Comparison of ENCODE assay signal across 8 cellular contexts in genomic region chr11:43574949-43575915, GRCh38.
A peak's percentile ranks its signal among the peaks of the same experiment; 100 is the strongest.
DNase-seq lines count a peak whose midpoint lies in the region; ATAC-seq, FAIRE-seq and TF ChIP-seq lines count a peak whose summit lies in the region.

No MANE protein-coding gene starts in this region.

- H3K9ac ChIP-seq in kidney (ENCODE audit: low read length in 2 of 2) = no peak overlapping the region
- H3K9ac ChIP-seq in subcutaneous abdominal adipose tissue (ENCODE audit: low read length in 5 of 5) = no peak overlapping the region

- H3K36me3 ChIP-seq in kidney (ENCODE audit: control insufficient read depth in 1 of 2, insufficient read depth in 2 of 2, low read length in 2 of 2) (no peaks in the 10 kb centered on the region), subcutaneous abdominal adipose tissue (ENCODE audit: control insufficient read depth in 5 of 5, insufficient read depth in 5 of 5, low read length in 5 of 5) (no peaks in the 10 kb centered on the region)

- intact Hi-C loops in kidney (cut with DNase I) = no loop called here

- no peak for TF ChIP-seq CTCF in astrocyte of the spinal cord (IDR thresholded peaks at IDR 0.05; ENCODE audit: low read depth, low read length)
- no peak for TF ChIP-seq CTCF in kidney (IDR thresholded peaks at IDR 0.05; ENCODE audit: borderline replicate concordance, extremely low read depth, insufficient read depth)

- in situ Hi-C loops in astrocyte of the spinal cord (cut with HindIII; ENCODE audit: low sequenced_read_pairs) = no loop called here

- peaks cover 54 to 79% (median 77%) of the 10 kb centered on the region in 5 donors for H3K27me3 ChIP-seq in subcutaneous abdominal adipose tissue (ENCODE audit: control insufficient read depth in 5 of 5, insufficient read depth in 4 of 5, low read length in 5 of 5)

- no peak for FAIRE-seq in kidney (lab: Jason Lieb, UNC)

- H3K4me1 ChIP-seq in kidney (ENCODE audit: control insufficient read depth in 1 of 2, insufficient read depth in 1 of 2, low read depth in 1 of 2, low read length in 2 of 2) (peaks cover 4 to 9% of the 10 kb centered on the region in 2 donors), subcutaneous abdominal adipose tissue (ENCODE audit: control insufficient read depth in 5 of 5, insufficient read depth in 5 of 5, low read length in 5 of 5) (peaks cover 0 to 44% (median 32%) of the 10 kb centered on the region in 5 donors)

- H3K27ac ChIP-seq in kidney (ENCODE audit: low read depth in 2 of 2, low read length in 2 of 2) (no peak overlapping the region), subcutaneous abdominal adipose tissue (ENCODE audit: low read depth, low read length) (no peak overlapping the region)

- H3K9me3 ChIP-seq in kidney (ENCODE audit: control insufficient read depth in 1 of 2, low read length in 2 of 2) (no peaks in the 10 kb centered on the region), subcutaneous abdominal adipose tissue (ENCODE audit: control insufficient read depth in 5 of 5, low read length in 5 of 5) (no peaks in the 10 kb centered on the region)

- no peak for ATAC-seq in HG02938 (IDR thresholded peaks at IDR 0.05; ENCODE audit: unreplicated experiment)
- no peak for ATAC-seq in HG03460 (IDR thresholded peaks at IDR 0.05; ENCODE audit: unreplicated experiment)

- DNase-seq in COLO829 (ENCODE audit: low spot score) = peak; percentile 64
- peak; percentile 45 for DNase-seq in M059J (ENCODE audit: low read depth)
- DNase-seq in astrocyte of the spinal cord (ENCODE audit: low read depth, low spot score) = peak; percentile 25
- DNase-seq in kidney = peak; percentile 64
- no peak for DNase-seq in HuH-7 (ENCODE audit: low spot score)

- H3K4me3 ChIP-seq in astrocyte of the spinal cord (ENCODE audit: low read depth, low read length) (no peak overlapping the region), kidney (ENCODE audit: low read length in 2 of 2) (peak overlapping the region in 1 of 2 donors; percentile 32), subcutaneous abdominal adipose tissue (ENCODE audit: low read depth in 1 of 5, low read length in 5 of 5) (peak overlapping the region; percentile 30 to 51 (median 33))
